In genomic region chr19:55579766-55580621, GRCh38 we compare ENCODE assay signal across 8 cellular contexts. TPM values are rescaled to one million over a fixed set of nuclear protein-coding genes. Genes with fewer than 3 reads are reported as not detected.
DNase-seq lines count a peak whose midpoint lies in the region; ATAC-seq and TF ChIP-seq lines count a peak whose summit lies in the region.

No MANE protein-coding gene starts in this region.

- in situ Hi-C loops in transverse colon (cut with MboI; ENCODE audit: low pct_ligation_motif_present in 1 of 4, low pct_unique_long_range_greater_than_20kb in 1 of 4, low sequenced_read_pairs in 3 of 4): no loop called here

- intact Hi-C loops in right lobe of liver (cut with DNase I) (no loop called here), transverse colon (cut with DNase I; ENCODE audit: low total_unique reads) (loop anchor here (2.0 to 10.0 kb wide), 2 partner anchors 63 to 65 kb away; partner anchors contain the start of gene ZNF581)

- no peaks in the 10 kb centered on the region for H3K27me3 ChIP-seq in right lobe of liver
- no peaks in the 10 kb centered on the region for H3K27me3 ChIP-seq in transverse colon

- H3K27ac Mint-ChIP-seq in chondrocyte (ENCODE audit: unreplicated experiment): peak overlapping the region; percentile 93

- TF ChIP-seq POLR2A in right lobe of liver (IDR thresholded peaks at IDR 0.05): no peak
- TF ChIP-seq POLR2A in transverse colon (IDR thresholded peaks at IDR 0.05): no peak

- peaks cover 24% of the 10 kb centered on the region for H3K4me1 Mint-ChIP-seq in chondrocyte (ENCODE audit: low read depth)

- no peak for TF ChIP-seq EP300 in transverse colon (IDR thresholded peaks at IDR 0.05; ENCODE audit: low read depth)

- H3K27ac ChIP-seq in right lobe of liver: peak overlapping the region; percentile 73 to 85 (median 78)
- H3K27ac ChIP-seq in transverse colon: peak overlapping the region; percentile 86 to 94 (median 90)

- DNase-seq in NOMO-1 treated with DMSO at 0.1 percent for 48 hours (lab: John Stamatoyannopoulos, UW; ENCODE audit: unreplicated experiment) (peak; percentile 22), NOMO-1 treated with dmso at 0.1 percent for 144 hours (lab: John Stamatoyannopoulos, UW; ENCODE audit: unreplicated experiment) (no peak), NCI-H2171 treated with DMSO at 0.1 percent for 48 hours (lab: John Stamatoyannopoulos, UW) (peak; percentile 22), chondrocyte (ENCODE audit: low spot score) (no peak), right lobe of liver (no peak), transverse colon (no peak)

- peaks cover 15% of the 10 kb centered on the region for H3K36me3 Mint-ChIP-seq in chondrocyte (ENCODE audit: low read depth)

- H3K9me3 ChIP-seq in right lobe of liver: no peaks in the 10 kb centered on the region
- no peaks in the 10 kb centered on the region for H3K9me3 ChIP-seq in transverse colon

- 20% methylated on average over 11 of the region's 20 CpGs for WGBS in right lobe of liver (ENCODE audit: insufficient coverage, low coverage, low lambda C conversion rate, missing lambda C conversion rate)
- WGBS in transverse colon (ENCODE audit: low coverage in 1 of 2), 2 donors: 9 to 27% methylated on average over 5 to 20 of the region's 20 CpGs

- H3K27me3 Mint-ChIP-seq in chondrocyte (ENCODE audit: low read depth): no peaks in the 10 kb centered on the region

- peak; percentile 15 to 28 (median 20) for ATAC-seq in right lobe of liver
- no peak for ATAC-seq in GM21360 (IDR thresholded peaks at IDR 0.05; ENCODE audit: unreplicated experiment)
- no peak for ATAC-seq in HG03175 (IDR thresholded peaks at IDR 0.05; ENCODE audit: unreplicated experiment)

- H3K4me3 ChIP-seq in right lobe of liver (peak overlapping the region; percentile 67 to 74 (median 72)), transverse colon (peak overlapping the region; percentile 71 to 95 (median 86))

- peak overlapping the region; percentile 97 for H3K4me3 Mint-ChIP-seq in chondrocyte (ENCODE audit: unreplicated experiment)

- H3K36me3 ChIP-seq in right lobe of liver (no peaks in the 10 kb centered on the region), transverse colon (peaks cover 0 to 6% (median 0%) of the 10 kb centered on the region in 4 donors)

- H3K9me3 Mint-ChIP-seq in chondrocyte (ENCODE audit: low read depth): no peaks in the 10 kb centered on the region

- TF ChIP-seq CTCF in chondrocyte (IDR thresholded peaks at IDR 0.05): no peak
- no peak for TF ChIP-seq CTCF in right lobe of liver (IDR thresholded peaks at IDR 0.05)
- TF ChIP-seq CTCF in transverse colon (IDR thresholded peaks at IDR 0.05): no peak

- H3K4me1 ChIP-seq in right lobe of liver (peaks cover 0 to 25% (median 4%) of the 10 kb centered on the region in 4 donors), transverse colon (peaks cover 0 to 25% (median 17%) of the 10 kb centered on the region in 4 donors)

RNA-seq across cellular contexts. Expression of gene ZNF579, which starts 0.7 kb away (rescaled TPM):
- total RNA-seq in chondrocyte (15.7 to 23.6 TPM (median 23.1 TPM) in 3 replicates), right lobe of liver (1 to 10 TPM; 1.9 to 4.6 (median 3.6) TPM), transverse colon (1 to 10 TPM; 2.0 to 5.6 (median 2.9) TPM)

RNA-seq across cellular contexts. Expression of gene FIZ1, which starts 19.3 kb away (rescaled TPM):
- 11.3 to 14.7 TPM (median 14.4 TPM) in 3 replicates for total RNA-seq in chondrocyte
- 10 to 100 TPM in 1 of 6 experiments, 1 to 10 TPM in 5; 3.0 to 13.1 (median 5.1) TPM for total RNA-seq in right lobe of liver
- 100 to 1,000 TPM in 1 of 4 donors, 10 to 100 TPM in 1, 1 to 10 TPM in 2; 8.5 to 137 (median 18.3) TPM for total RNA-seq in transverse colon

RNA-seq across cellular contexts. Expression of gene ZNF524, which starts 20.1 kb away (rescaled TPM):
- 10.1 to 11.0 TPM (median 10.8 TPM) in 3 replicates for total RNA-seq in chondrocyte
- 10 to 100 TPM in 4 of 6 experiments, 1 to 10 TPM in 2; 8.2 to 21.0 (median 11.3) TPM for total RNA-seq in right lobe of liver
- total RNA-seq in transverse colon: 10 to 100 TPM; 17.7 to 51.1 (median 37.9) TPM

RNA-seq across cellular contexts. Expression of gene ZNF865, which starts 25.5 kb away (rescaled TPM):
- total RNA-seq in chondrocyte (16.1 to 18.1 TPM (median 16.4 TPM) in 3 replicates), right lobe of liver (1 to 10 TPM; 4.2 to 6.0 (median 4.7) TPM), transverse colon (10 to 100 TPM in 2 of 4 donors, 1 to 10 TPM in 2; 8.3 to 50.1 (median 13.4) TPM)

RNA-seq across cellular contexts. Expression of gene SBK3, which starts 34.7 kb away (rescaled TPM):
- total RNA-seq in chondrocyte (not detected in 3 replicates), right lobe of liver (under 1 TPM in 2 of 6 experiments, not detected in 4; 0.33 to 0.56 TPM), transverse colon (not detected)

Comparison
In these comparisons a context has a peak if more than half of its experiments do, and no peak if none do; other contexts are left out.
1. DNase-seq: peak in NOMO-1 treated with DMSO at 0.1 percent for 48 hours (single experiment) and NCI-H2171 treated with DMSO at 0.1 percent for 48 hours (single experiment); none in NOMO-1 treated with dmso at 0.1 percent for 144 hours (single experiment), chondrocyte (single experiment), right lobe of liver (0 of 3) and transverse colon (single experiment).
2. ATAC-seq: peak in right lobe of liver (4 of 4); none in GM21360 (single experiment) and HG03175 (single experiment).